Comparison of ENCODE assay signal across 1 cellular context in the genomic region with DNA sequence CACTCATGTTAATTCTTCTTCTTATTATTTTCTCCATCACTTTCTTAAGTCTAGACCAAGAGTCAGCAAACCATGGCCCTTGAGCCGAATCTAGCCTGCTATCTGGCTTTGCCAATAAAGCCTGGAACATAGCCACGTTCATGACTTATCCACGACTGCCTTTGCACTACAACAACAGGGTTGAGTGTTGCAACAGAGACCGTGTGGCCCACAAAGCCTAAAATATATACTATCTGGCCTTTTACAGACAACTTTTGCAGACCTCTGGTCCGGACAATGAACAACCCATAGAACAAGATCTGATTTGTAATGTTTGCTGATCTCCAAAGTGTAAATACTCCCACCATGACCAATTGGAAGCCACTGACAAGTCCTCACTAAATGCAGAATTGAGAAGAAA.
TF ChIP-seq lines count a peak whose summit lies in the region.

No MANE protein-coding gene starts in this region.

TF ChIP-seq in IMR-90, 13 proteins besides CTCF, POLR2A, EP300 and RAD21 (continued from another document):
- no peak for TF ChIP-seq BHLHE40 (IDR thresholded peaks at IDR 0.05; ENCODE audit: low read depth, low read length)
